In the genomic region with DNA sequence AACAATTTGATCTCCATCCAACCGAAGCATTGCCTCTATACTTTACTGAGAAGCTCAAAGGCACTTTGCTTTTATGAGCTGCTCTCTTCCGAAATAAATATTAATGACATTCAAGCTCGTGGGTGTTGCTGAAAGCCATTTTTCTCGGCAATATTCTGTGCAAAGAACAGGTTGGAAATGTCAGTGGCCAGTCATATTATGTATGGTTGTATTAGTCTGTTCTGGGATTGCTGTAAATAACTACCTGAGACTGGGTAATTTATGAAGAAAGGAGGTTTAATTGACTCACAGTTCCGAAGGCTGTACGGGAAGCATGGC, we compare ENCODE assay signal across 1 cellular context.
TF ChIP-seq lines count a peak whose summit lies in the region.

No MANE protein-coding gene starts in this region.

TF ChIP-seq in neural cell, 6 proteins besides CTCF, POLR2A, EP300 and RAD21:
- TF ChIP-seq REST (IDR thresholded peaks at IDR 0.05; ENCODE audit: borderline replicate concordance) (peak; percentile 23), POLR2AphosphoS5 (IDR thresholded peaks at IDR 0.05) (no peak), MXI1 (conservative IDR thresholded peaks at IDR 0.05; ENCODE audit: poor library complexity, severe bottlenecking) (peak; percentile 25)
